In the genomic region with DNA sequence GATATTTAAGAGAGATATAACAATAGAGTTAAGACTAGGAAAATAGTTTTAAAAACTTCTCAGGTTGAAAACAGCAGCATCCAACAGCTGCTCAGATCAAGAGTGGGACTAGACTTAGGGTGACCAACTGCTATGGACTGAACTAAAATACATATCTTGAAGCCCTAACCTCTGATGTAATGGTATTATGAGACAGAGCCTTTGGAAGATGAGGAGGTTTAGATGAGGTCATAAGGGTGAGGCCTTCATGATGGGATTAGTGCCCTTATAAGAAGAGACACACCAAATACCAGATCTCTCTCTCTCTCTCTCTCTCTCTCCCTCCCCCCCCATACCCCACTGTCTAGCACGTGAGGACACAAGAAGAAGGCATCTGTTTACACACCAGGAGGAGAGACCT, we compare ENCODE assay signal across 25 cellular contexts. TPM values are rescaled to one million over a fixed set of nuclear protein-coding genes. Genes with fewer than 3 reads are reported as not detected.
DNase-seq lines count a peak whose midpoint lies in the region; ATAC-seq and TF ChIP-seq lines count a peak whose summit lies in the region.
"Had no signal": no experiment of that assay in that cellular context is flagged by ENCODE, and none has a peak within 500 bp of the region (broad histone marks: within the 10 kb centered on the region; RNA-seq: fewer than 3 reads in every experiment).

No MANE protein-coding gene starts in this region.

- H3K27me3 ChIP-seq in subcutaneous abdominal adipose tissue (ENCODE audit: control insufficient read depth in 5 of 5, insufficient read depth in 4 of 5, low read length in 5 of 5), result no peaks in the 10 kb centered on the region

- H3K9ac ChIP-seq in subcutaneous abdominal adipose tissue (ENCODE audit: low read length in 5 of 5), result no peak overlapping the region

- intact Hi-C loops in activated T-helper 2 cell treated with anti-CD3 and anti-CD28 coated beads, Interferon-gamma antibody, Interleukin-2, Interleukin-4, amounts not matched to agents 10 μg/mL and 5 μg/mL and 100 μg/mL, durations not matched to agents 14 hours and 24 hours and 36 hours (cut with micrococcal nuclease), result no loop called here

- H3K4me3 Mint-ChIP-seq in chondrocyte (ENCODE audit: unreplicated experiment) (no peak overlapping the region), nephron progenitor cell (no peak overlapping the region)
- H3K4me3 Mint-ChIP-seq in activated T-helper 2 cell treated with anti-CD3 and anti-CD28 coated beads, Interferon-gamma antibody, Interleukin-2, Interleukin-4, amounts not matched to agents 10 μg/mL and 5 μg/mL and 100 μg/mL, durations not matched to agents 14 hours and 24 hours and 36 hours (ENCODE audit: low read depth), result no peak overlapping the region
- H3K4me3 Mint-ChIP-seq: activated naive CD8-positive, alpha-beta T cell treated with anti-CD3 and anti-CD28 coated beads, Interleukin-2, amount 50 U/mL, for 24 hours; CD4-positive, CD25-positive, alpha-beta regulatory T cell; memory B cell; T-helper 17 cell had no signal

- H3K9me3 ChIP-seq in subcutaneous abdominal adipose tissue (ENCODE audit: control insufficient read depth in 5 of 5, low read length in 5 of 5), result peaks cover 0 to 15% (median 11%) of the 10 kb centered on the region in 5 donors
- H3K9me3 ChIP-seq: A549 had no signal

- H3K36me3 ChIP-seq in subcutaneous abdominal adipose tissue (ENCODE audit: control insufficient read depth in 5 of 5, insufficient read depth in 5 of 5, low read length in 5 of 5), result no peaks in the 10 kb centered on the region

- peaks cover 46% of the 10 kb centered on the region for H3K4me1 Mint-ChIP-seq in chondrocyte (ENCODE audit: low read depth)
- no peaks in the 10 kb centered on the region for H3K4me1 Mint-ChIP-seq in nephron progenitor cell
- H3K4me1 Mint-ChIP-seq in activated T-helper 2 cell treated with anti-CD3 and anti-CD28 coated beads, Interferon-gamma antibody, Interleukin-2, Interleukin-4, amounts not matched to agents 10 μg/mL and 5 μg/mL and 100 μg/mL, durations not matched to agents 14 hours and 24 hours and 36 hours (ENCODE audit: low read depth), result no peaks in the 10 kb centered on the region
- H3K4me1 Mint-ChIP-seq: activated naive CD8-positive, alpha-beta T cell treated with anti-CD3 and anti-CD28 coated beads, Interleukin-2, amount 50 U/mL, for 24 hours; CD4-positive, CD25-positive, alpha-beta regulatory T cell; memory B cell; T-helper 17 cell had no signal

- peaks cover 11 to 58% (median 54%) of the 10 kb centered on the region in 5 donors for H3K4me1 ChIP-seq in subcutaneous abdominal adipose tissue (ENCODE audit: control insufficient read depth in 5 of 5, insufficient read depth in 5 of 5, low read length in 5 of 5)

- no peak overlapping the region for H3K4me3 ChIP-seq in subcutaneous abdominal adipose tissue (ENCODE audit: low read depth in 1 of 5, low read length in 5 of 5)
- H3K4me3 ChIP-seq: A549, PC-9 had no signal

- H3K27ac Mint-ChIP-seq in chondrocyte (ENCODE audit: unreplicated experiment), result peak overlapping the region; percentile 9
- H3K27ac Mint-ChIP-seq in nephron progenitor cell, result peak overlapping the region; percentile 16
- no peak overlapping the region for H3K27ac Mint-ChIP-seq in activated T-helper 2 cell treated with anti-CD3 and anti-CD28 coated beads, Interferon-gamma antibody, Interleukin-2, Interleukin-4, amounts not matched to agents 10 μg/mL and 5 μg/mL and 100 μg/mL, durations not matched to agents 14 hours and 24 hours and 36 hours
- H3K27ac Mint-ChIP-seq: activated naive CD8-positive, alpha-beta T cell treated with anti-CD3 and anti-CD28 coated beads, Interleukin-2, amount 50 U/mL, for 24 hours; CD4-positive, CD25-positive, alpha-beta regulatory T cell; memory B cell; T-helper 17 cell had no signal

- H3K27ac ChIP-seq in subcutaneous abdominal adipose tissue (ENCODE audit: low read depth, low read length), result peak overlapping the region; percentile 75
- H3K27ac ChIP-seq: PC-9 had no signal

- TF ChIP-seq CTCF in chondrocyte (IDR thresholded peaks at IDR 0.05), result no peak
- TF ChIP-seq CTCF in nephron progenitor cell (IDR thresholded peaks at IDR 0.05), result no peak

- DNase-seq in EL, result peak; percentile 24
- no peak for DNase-seq in chondrocyte (ENCODE audit: low spot score)
- no peak for DNase-seq in nephron progenitor cell
- no peak for DNase-seq in Kasumi-1 (lab: John Stamatoyannopoulos, UW)
- no peak for DNase-seq in central memory CD4-positive, alpha-beta T cell
- no peak for DNase-seq in activated T-helper 2 cell treated with anti-CD3 and anti-CD28 coated beads, Interferon-gamma antibody, Interleukin-2, Interleukin-4, amounts not matched to agents 10 μg/mL and 5 μg/mL and 100 μg/mL, durations not matched to agents 14 hours and 24 hours and 36 hours (ENCODE audit: low spot score)
- DNase-seq: activated CD4-positive, alpha-beta T cell treated with anti-CD3 and anti-CD28 coated beads, Interleukin-2, amount 50 U/mL, for 4 hours; activated naive CD8-positive, alpha-beta T cell treated with anti-CD3 and anti-CD28 coated beads, Interleukin-2, amount 50 U/mL, for 24 hours; activated T-cell treated with anti-CD3 and anti-CD28 coated beads, Interleukin-2, amount 50 U/mL, for 48 hours; AML-193; CD4-positive, CD25-positive, alpha-beta regulatory T cell; H7; hippocampal formation; left cardiac atrium; NCI-H146; NCI-H2107; PC-9; posterior cingulate gyrus; stimulated activated CD4-positive, alpha-beta T cell treated with anti-CD3 and anti-CD28 coated beads, Interleukin-4, amount 100 ng/mL, for 24 hours; T-helper 17 cell had no signal

- ATAC-seq in GM18517 (IDR thresholded peaks at IDR 0.05; ENCODE audit: unreplicated experiment), result no peak
- ATAC-seq: A549; activated naive CD8-positive, alpha-beta T cell treated with anti-CD3 and anti-CD28 coated beads, Interleukin-2, amount 50 U/mL, for 24 hours; left cardiac atrium; Right ventricle myocardium inferior; T-helper 17 cell had no signal

- H3K9me3 Mint-ChIP-seq in chondrocyte (ENCODE audit: low read depth), result peaks cover 12% of the 10 kb centered on the region
- H3K9me3 Mint-ChIP-seq in nephron progenitor cell, result peaks cover 51% of the 10 kb centered on the region
- H3K9me3 Mint-ChIP-seq in activated T-helper 2 cell treated with anti-CD3 and anti-CD28 coated beads, Interferon-gamma antibody, Interleukin-2, Interleukin-4, amounts not matched to agents 10 μg/mL and 5 μg/mL and 100 μg/mL, durations not matched to agents 14 hours and 24 hours and 36 hours, result no peaks in the 10 kb centered on the region

- H3K27me3 Mint-ChIP-seq in chondrocyte (ENCODE audit: low read depth) (no peaks in the 10 kb centered on the region), nephron progenitor cell (ENCODE audit: low read depth, poor library complexity) (peaks cover 6% of the 10 kb centered on the region)
- H3K27me3 Mint-ChIP-seq in activated T-helper 2 cell treated with anti-CD3 and anti-CD28 coated beads, Interferon-gamma antibody, Interleukin-2, Interleukin-4, amounts not matched to agents 10 μg/mL and 5 μg/mL and 100 μg/mL, durations not matched to agents 14 hours and 24 hours and 36 hours (ENCODE audit: low read depth), result peaks cover 2% of the 10 kb centered on the region
- H3K27me3 Mint-ChIP-seq: activated naive CD8-positive, alpha-beta T cell treated with anti-CD3 and anti-CD28 coated beads, Interleukin-2, amount 50 U/mL, for 24 hours; T-helper 17 cell had no signal

- H3K36me3 Mint-ChIP-seq in chondrocyte (ENCODE audit: low read depth) (no peaks in the 10 kb centered on the region), nephron progenitor cell (ENCODE audit: low read depth) (peaks cover 10% of the 10 kb centered on the region)
- H3K36me3 Mint-ChIP-seq in activated T-helper 2 cell treated with anti-CD3 and anti-CD28 coated beads, Interferon-gamma antibody, Interleukin-2, Interleukin-4, amounts not matched to agents 10 μg/mL and 5 μg/mL and 100 μg/mL, durations not matched to agents 14 hours and 24 hours and 36 hours (ENCODE audit: low read depth), result no peaks in the 10 kb centered on the region
- H3K36me3 Mint-ChIP-seq: CD4-positive, CD25-positive, alpha-beta regulatory T cell had no signal

RNA-seq across cellular contexts. Expression of gene GALNT15, which starts 37.4 kb away (rescaled TPM):
- 0.28 to 1.2 TPM (median 0.40 TPM) in 3 replicates for total RNA-seq in chondrocyte
- total RNA-seq in activated T-helper 2 cell treated with anti-CD3 and anti-CD28 coated beads, Interferon-gamma antibody, Interleukin-2, Interleukin-4, amounts not matched to agents 10 μg/mL and 5 μg/mL and 100 μg/mL, durations not matched to agents 14 hours and 24 hours and 36 hours, result 0.07 TPM in 1 of 2 replicates, not detected in the other
- total RNA-seq: CD4-positive, CD25-positive, alpha-beta regulatory T cell; H7; PC-9 had no signal
